ENCODE assay signal across 10 cellular contexts in genomic region chr7:99372275-99373085, GRCh38. TPM values are rescaled to one million over a fixed set of nuclear protein-coding genes. Genes with fewer than 3 reads are reported as not detected.
A peak's percentile ranks its signal among the peaks of the same experiment; 100 is the strongest.
DNase-seq lines count a peak whose midpoint lies in the region; ATAC-seq, FAIRE-seq and TF ChIP-seq lines count a peak whose summit lies in the region.
"Had no signal": no experiment of that assay in that cellular context is flagged by ENCODE, and none has a peak within 500 bp of the region (broad histone marks: within the 10 kb centered on the region; RNA-seq: fewer than 3 reads in every experiment).

No MANE protein-coding gene starts in this region.

- DNase-seq in T-helper 1 cell, result no peak
- no peak for DNase-seq in activated CD8-positive, alpha-beta T cell treated with anti-CD3 and anti-CD28 coated beads, Interleukin-2, amount 10 ng/mL, durations not matched to agents 7 days and 5 days
- no peak for DNase-seq in immature natural killer cell
- DNase-seq in stimulated activated naive B cell treated with anti-CD40 and anti-IgM and Interleukin-4, amounts not matched to agents 10 μg/mL and 1 μg/mL and 100 μg/mL, for 72 hours, result no peak
- DNase-seq in activated gamma-delta T cell treated with Interleukin-2 at 50 U/mL for 16 hours, result no peak
- no peak for DNase-seq in H54 (ENCODE audit: insufficient read length, low spot score)
- no peak for DNase-seq in germinal center (ENCODE audit: low spot score)
- DNase-seq: NCI-H345 had no signal

- H3K27ac Mint-ChIP-seq in T-helper 1 cell treated with Interleukin-12 subunit alpha and Interleukin-12 subunit beta and Interleukin-4 antibody, amounts not matched to agents 30 μg/mL and 1 μg/mL, for 36 hours, result no peak overlapping the region
- H3K27ac Mint-ChIP-seq in activated CD8-positive, alpha-beta T cell treated with anti-CD3 and anti-CD28 coated beads, Interleukin-2, amount 10 ng/mL, durations not matched to agents 7 days and 5 days, result peak overlapping the region; percentile 43
- peak overlapping the region in 4 of 6 donors; percentile 43 to 81 (median 74) for H3K27ac Mint-ChIP-seq in immature natural killer cell
- peak overlapping the region; percentile 89 for H3K27ac Mint-ChIP-seq in stimulated activated naive B cell treated with anti-CD40 and anti-IgM and Interleukin-4, amounts not matched to agents 10 μg/mL and 1 μg/mL and 100 μg/mL, for 72 hours

- no peaks in the 10 kb centered on the region for H3K9me3 Mint-ChIP-seq in T-helper 1 cell treated with Interleukin-12 subunit alpha and Interleukin-12 subunit beta and Interleukin-4 antibody, amounts not matched to agents 30 μg/mL and 1 μg/mL, for 36 hours
- no peaks in the 10 kb centered on the region for H3K9me3 Mint-ChIP-seq in activated CD8-positive, alpha-beta T cell treated with anti-CD3 and anti-CD28 coated beads, Interleukin-2, amount 10 ng/mL, durations not matched to agents 7 days and 5 days (ENCODE audit: insufficient read depth)
- no peaks in the 10 kb centered on the region for H3K9me3 Mint-ChIP-seq in immature natural killer cell
- H3K9me3 Mint-ChIP-seq in stimulated activated naive B cell treated with anti-CD40 and anti-IgM and Interleukin-4, amounts not matched to agents 10 μg/mL and 1 μg/mL and 100 μg/mL, for 72 hours, result no peaks in the 10 kb centered on the region

- CTCF ChIA-PET in activated CD8-positive, alpha-beta T cell treated with anti-CD3 and anti-CD28 coated beads, Interleukin-2, amount 10 ng/mL, durations not matched to agents 7 days and 5 days (lab: Charles Lee), result interaction anchor here (1.1 to 1.6 kb wide), 2 partner anchors 14 to 41 kb away, joined by 3 to 6 read pairs; no protein-coding TSS in a partner anchor

- H3K4me1 Mint-ChIP-seq in T-helper 1 cell treated with Interleukin-12 subunit alpha and Interleukin-12 subunit beta and Interleukin-4 antibody, amounts not matched to agents 30 μg/mL and 1 μg/mL, for 36 hours (ENCODE audit: low read depth), result peaks cover 25% of the 10 kb centered on the region
- H3K4me1 Mint-ChIP-seq in activated CD8-positive, alpha-beta T cell treated with anti-CD3 and anti-CD28 coated beads, Interleukin-2, amount 10 ng/mL, durations not matched to agents 7 days and 5 days (ENCODE audit: low read depth), result peaks cover 47% of the 10 kb centered on the region
- peaks cover 13 to 16% of the 10 kb centered on the region in 2 donors for H3K4me1 Mint-ChIP-seq in immature natural killer cell
- peaks cover 6 to 24% of the 10 kb centered on the region in 2 donors for H3K4me1 Mint-ChIP-seq in stimulated activated naive B cell treated with anti-CD40 and anti-IgM and Interleukin-4, amounts not matched to agents 10 μg/mL and 1 μg/mL and 100 μg/mL, for 72 hours

- no peak for FAIRE-seq in H54 (lab: Jason Lieb, UNC)

- TF ChIP-seq POLR2A in H54 (IDR thresholded peaks at IDR 0.05; ENCODE audit: low read depth, low read length), result no peak

- no peak for ATAC-seq in activated CD8-positive, alpha-beta T cell treated with anti-CD3 and anti-CD28 coated beads, Interleukin-2, amount 10 ng/mL, durations not matched to agents 7 days and 5 days
- ATAC-seq in stimulated activated naive B cell treated with anti-CD40 and anti-IgM and Interleukin-4, amounts not matched to agents 10 μg/mL and 1 μg/mL and 100 μg/mL, for 72 hours (replicated peaks), result no peak
- ATAC-seq: right cardiac atrium had no signal

- peaks cover 16% of the 10 kb centered on the region for H3K36me3 Mint-ChIP-seq in T-helper 1 cell treated with Interleukin-12 subunit alpha and Interleukin-12 subunit beta and Interleukin-4 antibody, amounts not matched to agents 30 μg/mL and 1 μg/mL, for 36 hours (ENCODE audit: low read depth)
- peaks cover 21% of the 10 kb centered on the region for H3K36me3 Mint-ChIP-seq in activated CD8-positive, alpha-beta T cell treated with anti-CD3 and anti-CD28 coated beads, Interleukin-2, amount 10 ng/mL, durations not matched to agents 7 days and 5 days (ENCODE audit: low read depth)
- H3K36me3 Mint-ChIP-seq in immature natural killer cell, result no peaks in the 10 kb centered on the region
- H3K36me3 Mint-ChIP-seq in stimulated activated naive B cell treated with anti-CD40 and anti-IgM and Interleukin-4, amounts not matched to agents 10 μg/mL and 1 μg/mL and 100 μg/mL, for 72 hours, result peaks cover 17 to 18% of the 10 kb centered on the region in 2 donors

- peak overlapping the region; percentile 82 for H3K4me3 Mint-ChIP-seq in T-helper 1 cell treated with Interleukin-12 subunit alpha and Interleukin-12 subunit beta and Interleukin-4 antibody, amounts not matched to agents 30 μg/mL and 1 μg/mL, for 36 hours
- H3K4me3 Mint-ChIP-seq in activated CD8-positive, alpha-beta T cell treated with anti-CD3 and anti-CD28 coated beads, Interleukin-2, amount 10 ng/mL, durations not matched to agents 7 days and 5 days, result peak overlapping the region; percentile 78
- H3K4me3 Mint-ChIP-seq in immature natural killer cell, result peak overlapping the region in 4 of 5 donors; percentile 69 to 83 (median 76)
- peak overlapping the region; percentile 82 to 84 for H3K4me3 Mint-ChIP-seq in stimulated activated naive B cell treated with anti-CD40 and anti-IgM and Interleukin-4, amounts not matched to agents 10 μg/mL and 1 μg/mL and 100 μg/mL, for 72 hours

- POLR2A ChIA-PET in activated CD8-positive, alpha-beta T cell treated with anti-CD3 and anti-CD28 coated beads, Interleukin-2, amount 10 ng/mL, durations not matched to agents 7 days and 5 days (lab: Charles Lee), result interaction anchor here (6.7 kb wide), 1 partner anchor 35 kb away, joined by 53 read pairs; the partner anchor contains the start of genes BUD31 and PDAP1

- H3K27me3 Mint-ChIP-seq in T-helper 1 cell treated with Interleukin-12 subunit alpha and Interleukin-12 subunit beta and Interleukin-4 antibody, amounts not matched to agents 30 μg/mL and 1 μg/mL, for 36 hours (ENCODE audit: low read depth), result no peaks in the 10 kb centered on the region
- H3K27me3 Mint-ChIP-seq in activated CD8-positive, alpha-beta T cell treated with anti-CD3 and anti-CD28 coated beads, Interleukin-2, amount 10 ng/mL, durations not matched to agents 7 days and 5 days (ENCODE audit: low read depth), result no peaks in the 10 kb centered on the region
- H3K27me3 Mint-ChIP-seq in immature natural killer cell (ENCODE audit: low read depth in 3 of 3), result peaks cover 0 to 1% (median 0%) of the 10 kb centered on the region in 3 donors
- H3K27me3 Mint-ChIP-seq in stimulated activated naive B cell treated with anti-CD40 and anti-IgM and Interleukin-4, amounts not matched to agents 10 μg/mL and 1 μg/mL and 100 μg/mL, for 72 hours, result no peaks in the 10 kb centered on the region

RNA-seq across cellular contexts. Expression of gene ARPC1B, which starts 2.0 kb away (rescaled TPM):
- total RNA-seq in activated CD8-positive, alpha-beta T cell treated with anti-CD3 and anti-CD28 coated beads, Interleukin-2, amount 10 ng/mL, durations not matched to agents 7 days and 5 days, result 100 to 1,000 TPM; 408 to 412 TPM
- polyA plus RNA-seq in immature natural killer cell, result 100 to 1,000 TPM; 582 to 834 (median 626) TPM

RNA-seq across cellular contexts. Expression of gene PDAP1, which starts 35.9 kb away (rescaled TPM):
- total RNA-seq in activated CD8-positive, alpha-beta T cell treated with anti-CD3 and anti-CD28 coated beads, Interleukin-2, amount 10 ng/mL, durations not matched to agents 7 days and 5 days, result 100 to 1,000 TPM; 104 TPM
- polyA plus RNA-seq in immature natural killer cell, result 10 to 100 TPM; 20.7 to 43.3 (median 30.0) TPM

RNA-seq across cellular contexts. Expression of gene BUD31, which starts 36.3 kb away (rescaled TPM):
- 100 to 1,000 TPM; 101 to 110 TPM for total RNA-seq in activated CD8-positive, alpha-beta T cell treated with anti-CD3 and anti-CD28 coated beads, Interleukin-2, amount 10 ng/mL, durations not matched to agents 7 days and 5 days
- polyA plus RNA-seq in immature natural killer cell, result 100 to 1,000 TPM; 265 to 362 (median 279) TPM

RNA-seq across cellular contexts. Expression of gene ARPC1A, which starts 46.8 kb away (rescaled TPM):
- total RNA-seq in activated CD8-positive, alpha-beta T cell treated with anti-CD3 and anti-CD28 coated beads, Interleukin-2, amount 10 ng/mL, durations not matched to agents 7 days and 5 days, result 10 to 100 TPM; 51.4 to 56.1 TPM
- polyA plus RNA-seq in immature natural killer cell, result 10 to 100 TPM; 26.6 to 49.2 (median 39.5) TPM
